ENCODE assay signal across 13 cellular contexts in genomic region chr1:211332036-211332616, GRCh38. TPM values are rescaled to one million over a fixed set of nuclear protein-coding genes. Genes with fewer than 3 reads are reported as not detected.
DNase-seq lines count a peak whose midpoint lies in the region; ATAC-seq, FAIRE-seq and TF ChIP-seq lines count a peak whose summit lies in the region.
"Had no signal": no experiment of that assay in that cellular context is flagged by ENCODE, and none has a peak within 500 bp of the region (broad histone marks: within the 10 kb centered on the region; RNA-seq: fewer than 3 reads in every experiment).

No MANE protein-coding gene starts in this region.

- intact Hi-C loops in OCI-LY7 (cut with micrococcal nuclease; ENCODE audit: unreplicated experiment): no loop called here

- peak overlapping the region; percentile 19 for H3K27ac Mint-ChIP-seq in stimulated activated naive CD8-positive, alpha-beta T cell treated with anti-CD3 and anti-CD28 coated beads, Interleukin-15, Interleukin-2, amounts not matched to agents 100 ng/mL and 50 ng/mL, for 24 hours
- H3K27ac Mint-ChIP-seq: T-helper 1 cell treated with Interleukin-12 subunit alpha and Interleukin-12 subunit beta and Interleukin-4 antibody, amounts not matched to agents 30 μg/mL and 1 μg/mL, for 36 hours had no signal

- ATAC-seq in stimulated activated naive CD8-positive, alpha-beta T cell treated with anti-CD3 and anti-CD28 coated beads, Interleukin-15, Interleukin-2, amounts not matched to agents 100 U/mL and 50 U/mL, for 24 hours: no peak
- ATAC-seq in HG03565 (IDR thresholded peaks at IDR 0.05; ENCODE audit: unreplicated experiment) (no peak), HG02870 (IDR thresholded peaks at IDR 0.05; ENCODE audit: unreplicated experiment) (no peak)
- ATAC-seq: activated naive CD4-positive, alpha-beta T cell treated with anti-CD3 and anti-CD28 coated beads, Interleukin-2, amount 50 U/mL, for 72 hours; lower lobe of right lung had no signal

- no peak for TF ChIP-seq CTCF in OCI-LY7 (conservative IDR thresholded peaks at IDR 0.05; ENCODE audit: low read length)

- H2AFZ ChIP-seq in OCI-LY7 (ENCODE audit: low read length): no peak overlapping the region

- no peak overlapping the region for H3K27ac ChIP-seq in OCI-LY7 (ENCODE audit: low read depth, low read length, poor library complexity, severe bottlenecking)
- H3K27ac ChIP-seq: lower lobe of right lung, neutrophil had no signal

- POLR2A ChIA-PET in OCI-LY7 (lab: Charles Lee): interaction anchor here (0.5 to 1.0 kb wide), 5 partner anchors 11 to 85 kb away, joined by 3 read pairs; no protein-coding TSS in a partner anchor

- H3K9me2 ChIP-seq in OCI-LY7 (ENCODE audit: insufficient read depth, low read length): no peaks in the 10 kb centered on the region

- peak overlapping the region; percentile 48 for H3K4me2 ChIP-seq in OCI-LY7 (ENCODE audit: low read length)

- H3K4me1 ChIP-seq in OCI-LY7 (ENCODE audit: insufficient read depth, low read length, poor library complexity, severe bottlenecking): peaks cover 92% of the 10 kb centered on the region

- H3K79me2 ChIP-seq in OCI-LY7 (ENCODE audit: insufficient read depth, low read depth, low read length): peaks cover 91% of the 10 kb centered on the region

- H3K9me3 Mint-ChIP-seq in stimulated activated naive CD8-positive, alpha-beta T cell treated with anti-CD3 and anti-CD28 coated beads, Interleukin-15, Interleukin-2, amounts not matched to agents 100 ng/mL and 50 ng/mL, for 24 hours: no peaks in the 10 kb centered on the region
- H3K9me3 Mint-ChIP-seq: activated naive CD4-positive, alpha-beta T cell treated with anti-CD3 and anti-CD28 coated beads, Interleukin-2, amount 50 U/mL, for 72 hours; T-helper 1 cell treated with Interleukin-12 subunit alpha and Interleukin-12 subunit beta and Interleukin-4 antibody, amounts not matched to agents 30 μg/mL and 1 μg/mL, for 36 hours had no signal

- no peaks in the 10 kb centered on the region for H4K20me1 ChIP-seq in OCI-LY7 (ENCODE audit: insufficient read depth, low read length)

- no peaks in the 10 kb centered on the region for H3K9me3 ChIP-seq in OCI-LY7 (ENCODE audit: low read length)
- H3K9me3 ChIP-seq: lower lobe of right lung, neutrophil had no signal

- H3K4me3 ChIP-seq in OCI-LY7 (ENCODE audit: low read depth, low read length, poor library complexity, severe bottlenecking): no peak overlapping the region
- H3K4me3 ChIP-seq: lower lobe of right lung had no signal

- no peak for DNase-seq in stimulated activated naive CD8-positive, alpha-beta T cell treated with anti-CD3 and anti-CD28 coated beads, Interleukin-15, Interleukin-2, amounts not matched to agents 100 U/mL and 50 U/mL, for 24 hours
- DNase-seq in OCI-LY7 (ENCODE audit: low spot score): no peak
- peak; percentile 23 for DNase-seq in dermis blood vessel endothelial cell
- no peak for DNase-seq in GM12891 (ENCODE audit: insufficient read length, low spot score)
- no peak for DNase-seq in EL
- DNase-seq: lower lobe of right lung, NCI-H510A had no signal

- CTCF ChIA-PET in OCI-LY7 (lab: Charles Lee; ENCODE audit: unreplicated experiment): no interaction called here

- no peak for TF ChIP-seq POLR2A in GM12891 (IDR thresholded peaks at IDR 0.05; ENCODE audit: low read depth, low read length)

- peaks cover 94% of the 10 kb centered on the region for H3K4me1 Mint-ChIP-seq in stimulated activated naive CD8-positive, alpha-beta T cell treated with anti-CD3 and anti-CD28 coated beads, Interleukin-15, Interleukin-2, amounts not matched to agents 100 ng/mL and 50 ng/mL, for 24 hours (ENCODE audit: low read depth)

- no TSS peak for BruUV-seq in OCI-LY7 (replicated peaks; lab: Mats Ljungman, UMichigan)

- H3K36me3 ChIP-seq in OCI-LY7 (ENCODE audit: insufficient read depth, low read length): no peaks in the 10 kb centered on the region
- H3K36me3 ChIP-seq: lower lobe of right lung, neutrophil had no signal

- H3K27me3 Mint-ChIP-seq in stimulated activated naive CD8-positive, alpha-beta T cell treated with anti-CD3 and anti-CD28 coated beads, Interleukin-15, Interleukin-2, amounts not matched to agents 100 ng/mL and 50 ng/mL, for 24 hours: no peaks in the 10 kb centered on the region

- H3K36me3 Mint-ChIP-seq in stimulated activated naive CD8-positive, alpha-beta T cell treated with anti-CD3 and anti-CD28 coated beads, Interleukin-15, Interleukin-2, amounts not matched to agents 100 ng/mL and 50 ng/mL, for 24 hours (ENCODE audit: low read depth): peaks cover 42% of the 10 kb centered on the region

- no peak for FAIRE-seq in GM12891 (lab: Jason Lieb, UNC)

- no peak overlapping the region for H3K4me3 Mint-ChIP-seq in stimulated activated naive CD8-positive, alpha-beta T cell treated with anti-CD3 and anti-CD28 coated beads, Interleukin-15, Interleukin-2, amounts not matched to agents 100 ng/mL and 50 ng/mL, for 24 hours
- H3K4me3 Mint-ChIP-seq: T-helper 1 cell treated with Interleukin-12 subunit alpha and Interleukin-12 subunit beta and Interleukin-4 antibody, amounts not matched to agents 30 μg/mL and 1 μg/mL, for 36 hours had no signal

TF ChIP-seq in GM12891, 5 proteins besides CTCF, POLR2A, EP300 and RAD21:
- TF ChIP-seq TAF1 (IDR thresholded peaks at IDR 0.05; ENCODE audit: low read depth, low read length) (no peak), POU2F2 (IDR thresholded peaks at IDR 0.05; ENCODE audit: low read depth, low read length) (no peak), PAX5 (IDR thresholded peaks at IDR 0.05; ENCODE audit: insufficient read depth, low read length, severe bottlenecking) (no peak), POLR2AphosphoS5 (IDR thresholded peaks at IDR 0.05; ENCODE audit: low read depth, low read length) (no peak), SPI1 (IDR thresholded peaks at IDR 0.05; ENCODE audit: low read depth, low read length) (no peak)

RNA-seq across cellular contexts. Expression of gene TRAF5, which starts 5.5 kb away (rescaled TPM):
- total RNA-seq in OCI-LY7 (2014; rRNA removed; shearing (Covaris generic)): 23.0 and 24.2 TPM in 2 replicates
- total RNA-seq in OCI-LY7 (2022) (54.4 and 61.1 TPM in 2 replicates), dermis blood vessel endothelial cell (13.5 and 15.3 TPM in 2 replicates)
- polyA plus RNA-seq in GM12891 (2012; ENCODE audit: low read depth, missing spikeins): 16.0 TPM
